1 cellular context compared by ENCODE assay signal in the genomic region with DNA sequence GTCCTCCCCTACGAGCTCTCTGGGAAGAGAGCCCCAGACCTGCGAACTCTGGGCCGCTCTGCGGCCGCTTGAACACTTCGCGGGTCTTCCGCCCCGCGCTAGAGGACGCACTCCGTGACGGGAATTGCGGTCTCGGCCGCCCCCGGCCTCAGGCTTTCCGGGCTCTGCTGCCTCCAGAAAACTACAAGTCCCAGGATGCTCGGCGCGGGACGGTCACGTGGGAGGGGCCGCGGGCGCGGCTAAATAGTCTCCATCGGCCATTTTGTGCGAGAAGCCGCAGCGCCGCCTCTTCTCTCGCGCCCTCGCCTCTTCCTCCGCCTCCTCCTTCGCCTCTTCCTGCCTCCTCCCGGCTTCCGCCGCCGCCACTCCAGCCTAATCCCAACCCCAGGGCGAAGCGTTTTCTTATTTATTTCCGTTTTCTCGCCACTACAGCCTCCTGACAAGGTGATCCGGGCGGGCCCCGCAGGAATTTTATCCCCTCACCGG.
TF ChIP-seq lines count a peak whose summit lies in the region.

A gene (plus strand): TSS at position 269 of the 486 bp plus-strand sequence. CDS start 235 bp downstream, outside the sequence.

TF ChIP-seq in SK-N-SH, 30 proteins besides CTCF, POLR2A, EP300 and RAD21 (continued from another document):
- TF ChIP-seq, protein P1, sequence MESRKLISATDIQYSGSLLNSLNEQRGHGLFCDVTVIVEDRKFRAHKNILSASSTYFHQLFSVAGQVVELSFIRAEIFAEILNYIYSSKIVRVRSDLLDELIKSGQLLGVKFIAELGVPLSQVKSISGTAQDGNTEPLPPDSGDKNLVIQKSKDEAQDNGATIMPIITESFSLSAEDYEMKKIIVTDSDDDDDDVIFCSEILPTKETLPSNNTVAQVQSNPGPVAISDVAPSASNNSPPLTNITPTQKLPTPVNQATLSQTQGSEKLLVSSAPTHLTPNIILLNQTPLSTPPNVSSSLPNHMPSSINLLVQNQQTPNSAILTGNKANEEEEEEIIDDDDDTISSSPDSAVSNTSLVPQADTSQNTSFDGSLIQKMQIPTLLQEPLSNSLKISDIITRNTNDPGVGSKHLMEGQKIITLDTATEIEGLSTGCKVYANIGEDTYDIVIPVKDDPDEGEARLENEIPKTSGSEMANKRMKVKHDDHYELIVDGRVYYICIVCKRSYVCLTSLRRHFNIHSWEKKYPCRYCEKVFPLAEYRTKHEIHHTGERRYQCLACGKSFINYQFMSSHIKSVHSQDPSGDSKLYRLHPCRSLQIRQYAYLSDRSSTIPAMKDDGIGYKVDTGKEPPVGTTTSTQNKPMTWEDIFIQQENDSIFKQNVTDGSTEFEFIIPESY (IDR thresholded peaks at IDR 0.05; ENCODE audit: borderline replicate concordance, low read depth), result 0 out of 2 replicates have a peak, but pooled peaks have one; percentile 10
- TF ChIP-seq NFIC (IDR thresholded peaks at IDR 0.05; ENCODE audit: borderline replicate concordance), result no peak
- 0 out of 2 replicates have a peak, but pooled peaks have one; percentile 16 for TF ChIP-seq TAF1 (IDR thresholded peaks at IDR 0.05; ENCODE audit: borderline replicate concordance, low read depth, low read length)
- TF ChIP-seq, protein P2, sequence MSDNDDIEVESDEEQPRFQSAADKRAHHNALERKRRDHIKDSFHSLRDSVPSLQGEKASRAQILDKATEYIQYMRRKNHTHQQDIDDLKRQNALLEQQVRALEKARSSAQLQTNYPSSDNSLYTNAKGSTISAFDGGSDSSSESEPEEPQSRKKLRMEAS (IDR thresholded peaks at IDR 0.05; ENCODE audit: low read depth), result peak; percentile 35; the same call in 1 of the 2 replicates
- TF ChIP-seq YY1 (IDR thresholded peaks at IDR 0.05; ENCODE audit: low read depth), result peak; percentile 92
- TF ChIP-seq CHD2 (IDR thresholded peaks at IDR 0.05; ENCODE audit: low read length, partially characterized antibody), result peak; percentile 80
